In the genomic region with DNA sequence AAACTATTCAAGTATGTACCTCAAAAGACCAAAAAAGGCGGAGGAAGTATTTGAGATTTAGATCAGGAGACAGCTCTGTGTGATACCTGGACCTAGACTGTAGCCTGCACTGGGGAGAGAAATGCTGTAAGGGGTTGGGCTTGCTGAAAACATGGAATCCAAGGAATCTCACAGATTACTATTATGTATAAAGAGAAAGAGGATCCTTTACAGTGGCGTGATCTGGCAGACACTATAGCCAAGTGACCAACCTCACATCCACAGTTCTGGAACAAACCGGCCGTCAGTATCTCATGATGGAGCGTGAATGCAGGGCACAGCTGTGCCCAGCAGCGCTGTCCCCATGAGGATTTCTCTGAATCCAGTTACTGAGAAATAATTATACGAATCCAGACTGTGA, we compare ENCODE assay signal across 17 cellular contexts. TPM values are rescaled to one million over a fixed set of nuclear protein-coding genes. Genes with fewer than 3 reads are reported as not detected.
A peak's percentile ranks its signal among the peaks of the same experiment; 100 is the strongest.
DNase-seq lines count a peak whose midpoint lies in the region; TF ChIP-seq lines count a peak whose summit lies in the region.
"Had no signal": no experiment of that assay in that cellular context is flagged by ENCODE, and none has a peak within 500 bp of the region (broad histone marks: within the 10 kb centered on the region; RNA-seq: fewer than 3 reads in every experiment).

No MANE protein-coding gene starts in this region.

- POLR2A ChIA-PET in PC-9 (lab: Charles Lee; ENCODE audit: unreplicated experiment) (no interaction called here), SK-N-SH (lab: Yijun Ruan, JAX) (no interaction called here)

- CTCF ChIA-PET in PC-9 (lab: Charles Lee) (no interaction called here), SK-N-SH (lab: Yijun Ruan, JAX) (interaction anchor here (2.1 kb wide), 1 partner anchor 15 kb away, joined by 7 read pairs; no protein-coding TSS in a partner anchor)

- peaks cover 35% of the 10 kb centered on the region for H3K36me3 ChIP-seq in PC-9 (ENCODE audit: low read depth)
- peaks cover 72% of the 10 kb centered on the region for H3K36me3 ChIP-seq in skeletal muscle satellite cell (ENCODE audit: insufficient read depth, low read length)
- H3K36me3 ChIP-seq in SK-N-SH (replicated peaks in 1 of 2; ENCODE audit: control insufficient read depth in 1 of 2, insufficient read depth in 2 of 2, low read length in 1 of 2): peaks cover 24 to 55% of the 10 kb centered on the region in 2 experiments

- H3K9me2 ChIP-seq in PC-9 (ENCODE audit: insufficient read depth) (no peaks in the 10 kb centered on the region), SK-N-SH (no peaks in the 10 kb centered on the region)

- BruUV-seq in PC-9 (replicated peaks; lab: Mats Ljungman, UMichigan): TSS peak; percentile 4

- no peaks in the 10 kb centered on the region for H3K27me3 ChIP-seq in PC-9 (ENCODE audit: insufficient read depth, low read depth)
- no peaks in the 10 kb centered on the region for H3K27me3 ChIP-seq in skeletal muscle satellite cell (ENCODE audit: control insufficient read depth, insufficient read depth, low read length)
- H3K27me3 ChIP-seq in SK-N-SH (ENCODE audit: insufficient read depth): no peaks in the 10 kb centered on the region
- H3K27me3 ChIP-seq: Peyer's patch, suprapubic skin had no signal

- H2AFZ ChIP-seq in PC-9 (no peak overlapping the region), SK-N-SH (ENCODE audit: low read depth) (no peak overlapping the region)

- no peaks in the 10 kb centered on the region for H3F3A ChIP-seq in PC-9 (ENCODE audit: insufficient read depth, low read depth)
- H3F3A ChIP-seq in SK-N-SH (replicated peaks; ENCODE audit: insufficient read depth): no peaks in the 10 kb centered on the region

- WGBS in SK-N-SH (ENCODE audit: low lambda C conversion rate): 77% methylated on average over 7 of the region's 7 CpGs

- H3K4me1 ChIP-seq in PC-9 (replicated peaks; ENCODE audit: insufficient read depth) (no peaks in the 10 kb centered on the region), skeletal muscle satellite cell (ENCODE audit: control insufficient read depth, insufficient read depth, low read length) (peaks cover 20% of the 10 kb centered on the region), SK-N-SH (ENCODE audit: control insufficient read depth in 1 of 2, insufficient read depth in 2 of 2, low read depth in 1 of 2, low read length in 1 of 2) (no peaks in the 10 kb centered on the region)
- H3K4me1 ChIP-seq: prostate gland, suprapubic skin had no signal

- DNase-seq in CD14-positive monocyte (ENCODE audit: low spot score): no peak
- no peak for DNase-seq in PC-9
- DNase-seq in chondrocyte (ENCODE audit: low spot score): peak; percentile 7
- DNase-seq in stimulated activated naive CD4-positive, alpha-beta T cell treated with Interleukin-2 at 50 U/mL for 16 hours (lab: John Stamatoyannopoulos, UW): no peak
- DNase-seq in mesenteric fat pad (ENCODE audit: low spot score): no peak
- DNase-seq in SK-N-SH: no peak
- DNase-seq: activated CD4-positive, alpha-beta T cell treated with anti-CD3 and anti-CD28 coated beads for 36 hours; kidney; NCI-H1436 treated with DMSO at 0.1 percent for 48 hours; NCI-H446 treated with DMSO at 0.1 percent for 48 hours; Peyer's patch; stimulated activated CD4-positive, alpha-beta T cell treated with anti-CD3 and anti-CD28 coated beads, Interleukin-1b, Interleukin-23, amount 100 ng/mL, for 48 hours had no signal

- TF ChIP-seq CTCF in CD14-positive monocyte (IDR thresholded peaks at IDR 0.05) (no peak), PC-9 (conservative IDR thresholded peaks at IDR 0.05) (no peak), chondrocyte (IDR thresholded peaks at IDR 0.05) (no peak), SK-N-SH (IDR thresholded peaks at IDR 0.05) (no peak)

- no peak overlapping the region for H3K4me3 Mint-ChIP-seq in CD14-positive monocyte
- no peak overlapping the region for H3K4me3 Mint-ChIP-seq in chondrocyte (ENCODE audit: unreplicated experiment)
- H3K4me3 Mint-ChIP-seq: activated CD4-positive, alpha-beta T cell treated with anti-CD3 and anti-CD28 coated beads for 36 hours; activated naive CD4-positive, alpha-beta T cell treated with anti-CD3 and anti-CD28 coated beads, Interleukin-2, amount 50 U/mL, for 24 hours had no signal

- H3K36me3 Mint-ChIP-seq in CD14-positive monocyte: peaks cover 68 to 94% of the 10 kb centered on the region in 2 donors
- H3K36me3 Mint-ChIP-seq in chondrocyte (ENCODE audit: low read depth): peaks cover 43% of the 10 kb centered on the region

- H3K27me3 Mint-ChIP-seq in CD14-positive monocyte (ENCODE audit: low read depth in 3 of 3) (peaks cover 0 to 2% (median 1%) of the 10 kb centered on the region in 3 donors), chondrocyte (ENCODE audit: low read depth) (no peaks in the 10 kb centered on the region)
- H3K27me3 Mint-ChIP-seq: activated CD4-positive, alpha-beta T cell treated with anti-CD3 and anti-CD28 coated beads for 36 hours; activated naive CD4-positive, alpha-beta T cell treated with anti-CD3 and anti-CD28 coated beads, Interleukin-2, amount 50 U/mL, for 24 hours had no signal

- H3K9ac ChIP-seq in skeletal muscle satellite cell (ENCODE audit: low read depth, low read length): peak overlapping the region; percentile 56
- H3K9ac ChIP-seq in SK-N-SH: no peak overlapping the region
- H3K9ac ChIP-seq: KMS-11 had no signal

- TF ChIP-seq EP300 in SK-N-SH (IDR thresholded peaks at IDR 0.05; ENCODE audit: borderline replicate concordance in 1 of 2, low read depth in 1 of 2, low read length in 1 of 2): no peak

- H3K4me1 Mint-ChIP-seq in CD14-positive monocyte: peaks cover 18% of the 10 kb centered on the region
- no peaks in the 10 kb centered on the region for H3K4me1 Mint-ChIP-seq in chondrocyte (ENCODE audit: low read depth)
- H3K4me1 Mint-ChIP-seq: activated CD4-positive, alpha-beta T cell treated with anti-CD3 and anti-CD28 coated beads for 36 hours; activated naive CD4-positive, alpha-beta T cell treated with anti-CD3 and anti-CD28 coated beads, Interleukin-2, amount 50 U/mL, for 24 hours had no signal

- no peaks in the 10 kb centered on the region for H3K9me3 ChIP-seq in PC-9 (ENCODE audit: insufficient read depth, low read depth)
- no peaks in the 10 kb centered on the region for H3K9me3 ChIP-seq in skeletal muscle satellite cell (replicated peaks; ENCODE audit: low read length)
- H3K9me3 ChIP-seq in SK-N-SH: no peaks in the 10 kb centered on the region
- H3K9me3 ChIP-seq: Peyer's patch, prostate gland, suprapubic skin had no signal

- H3K4me2 ChIP-seq in PC-9 (no peak overlapping the region), skeletal muscle satellite cell (ENCODE audit: low read length) (no peak overlapping the region), SK-N-SH (no peak overlapping the region)
- H3K4me2 ChIP-seq: KMS-11 had no signal

- H3K79me2 ChIP-seq in PC-9 (ENCODE audit: low read depth): no peaks in the 10 kb centered on the region
- H3K79me2 ChIP-seq in SK-N-SH (ENCODE audit: insufficient read depth): no peaks in the 10 kb centered on the region; the same call in 1 of the 2 replicates

- H3K4me3 ChIP-seq in PC-9 (no peak overlapping the region), skeletal muscle satellite cell (ENCODE audit: low read length) (no peak overlapping the region), SK-N-SH (ENCODE audit: low read depth in 2 of 2, low read length in 1 of 2) (no peak overlapping the region)
- H3K4me3 ChIP-seq: Peyer's patch, prostate gland, suprapubic skin had no signal

- intact Hi-C loops in CD14-positive monocyte (cut with micrococcal nuclease): no loop called here
- intact Hi-C loops in PC-9 (cut with micrococcal nuclease; ENCODE audit: unreplicated experiment): no loop called here

- H3K27ac ChIP-seq in PC-9: no peak overlapping the region
- no peak overlapping the region for H3K27ac ChIP-seq in SK-N-SH (ENCODE audit: low read depth in 2 of 2, low read length in 1 of 2)
- H3K27ac ChIP-seq: KMS-11, suprapubic skin had no signal

- H3K9me3 Mint-ChIP-seq in CD14-positive monocyte (peaks cover 0 to 5% (median 0%) of the 10 kb centered on the region in 7 donors), chondrocyte (ENCODE audit: low read depth) (no peaks in the 10 kb centered on the region)
- H3K9me3 Mint-ChIP-seq: activated naive CD4-positive, alpha-beta T cell treated with anti-CD3 and anti-CD28 coated beads, Interleukin-2, amount 50 U/mL, for 24 hours had no signal

- H3K27ac Mint-ChIP-seq in CD14-positive monocyte (peak overlapping the region; percentile 80 to 93 (median 90)), chondrocyte (ENCODE audit: unreplicated experiment) (no peak overlapping the region)

- TF ChIP-seq RAD21 in SK-N-SH (IDR thresholded peaks at IDR 0.05; ENCODE audit: low read length): no peak

- H4K20me1 ChIP-seq in PC-9 (ENCODE audit: insufficient read depth) (no peaks in the 10 kb centered on the region; the same call in 1 of the 2 replicates), SK-N-SH (ENCODE audit: insufficient read depth) (no peaks in the 10 kb centered on the region)

TF ChIP-seq in SK-N-SH, 30 proteins besides CTCF, POLR2A, EP300 and RAD21 (continues in another document):
- TF ChIP-seq POLR2AphosphoS5 (IDR thresholded peaks at IDR 0.05; ENCODE audit: low read depth, low read length) (no peak), GATA2 (CRISPR knock-in tag; IDR thresholded peaks at IDR 0.05) (no peak), TCF12 (IDR thresholded peaks at IDR 0.05) (no peak), TEAD4 (IDR thresholded peaks at IDR 0.05; ENCODE audit: borderline replicate concordance, insufficient read depth) (no peak)

RNA-seq across cellular contexts. Expression of gene DDX27, which starts 12.2 kb away (rescaled TPM):
- polyA plus RNA-seq in CD14-positive monocyte (10 to 100 TPM; 13.8 to 17.7 TPM), SK-N-SH (2012; rRNA removed) (51.9 and 52.4 TPM in 2 replicates)
- total RNA-seq in PC-9 (2021) (50.6 and 64.4 TPM in 2 replicates), chondrocyte (23.3 to 25.9 TPM (median 23.7 TPM) in 3 replicates), mesenteric fat pad (29.8 TPM)
- 33.9 and 37.3 TPM in 2 replicates for total RNA-seq in skeletal muscle satellite cell (2012; rRNA removed)
- polyA plus RNA-seq in SK-N-SH (2012; cell fraction: cytosol; rRNA removed): 41.9 and 42.7 TPM in 2 replicates
- polyA plus RNA-seq in SK-N-SH (2012; cell fraction: nucleus; rRNA removed): 69.0 and 76.6 TPM in 2 replicates

RNA-seq across cellular contexts. Expression of gene STAU1, which starts 43.3 kb away (rescaled TPM):
- polyA plus RNA-seq in CD14-positive monocyte: 10 to 100 TPM; 17.3 to 34.2 TPM
- total RNA-seq in PC-9 (2021): 127 and 153 TPM in 2 replicates
- 76.8 to 77.6 TPM (median 77.2 TPM) in 3 replicates for total RNA-seq in chondrocyte
- 44.3 and 47.1 TPM in 2 replicates for total RNA-seq in skeletal muscle satellite cell (2012; rRNA removed)
- 84.1 TPM for total RNA-seq in mesenteric fat pad
- polyA plus RNA-seq in SK-N-SH (2012; rRNA removed): 45.2 and 48.2 TPM in 2 replicates
- 53.4 and 58.2 TPM in 2 replicates for polyA plus RNA-seq in SK-N-SH (2012; cell fraction: cytosol; rRNA removed)
- polyA plus RNA-seq in SK-N-SH (2012; cell fraction: nucleus; rRNA removed): 28.8 and 37.1 TPM in 2 replicates

RNA-seq across cellular contexts. Expression of gene ZNFX1, which starts 46.4 kb away (rescaled TPM):
- 10 to 100 TPM; 11.4 to 23.2 TPM for polyA plus RNA-seq in CD14-positive monocyte
- total RNA-seq in PC-9 (2021): 24.1 and 29.7 TPM in 2 replicates
- total RNA-seq in chondrocyte: 36.0 to 38.7 TPM (median 36.4 TPM) in 3 replicates
- total RNA-seq in skeletal muscle satellite cell (2012; rRNA removed): 34.5 and 35.2 TPM in 2 replicates
- 43.4 TPM for total RNA-seq in mesenteric fat pad
- 3.9 and 4.6 TPM in 2 replicates for polyA plus RNA-seq in SK-N-SH (2012; rRNA removed)
- polyA plus RNA-seq in SK-N-SH (2012; cell fraction: cytosol; rRNA removed): 4.5 and 4.7 TPM in 2 replicates
- 8.1 and 9.0 TPM in 2 replicates for polyA plus RNA-seq in SK-N-SH (2012; cell fraction: nucleus; rRNA removed)
